ENCODE assay signal across 13 cellular contexts in genomic region chr1:179230721-179231120, GRCh38. TPM values are rescaled to one million over a fixed set of nuclear protein-coding genes. Genes with fewer than 3 reads are reported as not detected.
DNase-seq lines count a peak whose midpoint lies in the region; ATAC-seq and TF ChIP-seq lines count a peak whose summit lies in the region.
"Had no signal": no experiment of that assay in that cellular context is flagged by ENCODE, and none has a peak within 500 bp of the region (broad histone marks: within the 10 kb centered on the region; RNA-seq: fewer than 3 reads in every experiment).

No MANE protein-coding gene starts in this region.

- H3K9ac ChIP-seq in neural progenitor cell: no peak overlapping the region

- peaks cover 17% of the 10 kb centered on the region for H3K4me1 Mint-ChIP-seq in neural progenitor cell

- no peaks in the 10 kb centered on the region for H3K36me3 ChIP-seq in neural progenitor cell

- H3K27ac Mint-ChIP-seq in neural progenitor cell: no peak overlapping the region

- H3K4me3 ChIP-seq in neural progenitor cell: no peak overlapping the region

- H3K27me3 Mint-ChIP-seq in neural progenitor cell (ENCODE audit: insufficient read depth, low read depth): no peaks in the 10 kb centered on the region

- H3K4me2 ChIP-seq in neural progenitor cell: no peak overlapping the region

- no peak overlapping the region for H2AFZ ChIP-seq in neural progenitor cell (replicated peaks)

- DNase-seq in DMS 273 (lab: John Stamatoyannopoulos, UW; ENCODE audit: unreplicated experiment): peak; percentile 25
- no peak for DNase-seq in DMS 273 treated with DMSO at 0.1 percent for 48 hours (lab: John Stamatoyannopoulos, UW)
- DNase-seq in NCI-H526 treated with DMSO at 0.1 percent for 48 hours (lab: John Stamatoyannopoulos, UW): peak; percentile 92
- DNase-seq in cerebellar cortex (ENCODE audit: low spot score): peak; percentile 19
- no peak for DNase-seq in neural progenitor cell (ENCODE audit: low spot score)
- DNase-seq in mesenteric fat pad (ENCODE audit: low spot score): no peak
- DNase-seq in glomerular visceral epithelial cell (ENCODE audit: extremely low spot score): no peak
- DNase-seq: 8988T; activated naive CD8-positive, alpha-beta T cell treated with anti-CD3 and anti-CD28 coated beads, Interleukin-2, amount 10 ng/mL, durations not matched to agents 7 days and 5 days; effector memory CD4-positive, alpha-beta T cell; NCI-H1694; stimulated activated CD4-positive, alpha-beta T cell treated with anti-CD3 and anti-CD28 coated beads, Interleukin-15, amount 100 ng/mL, for 24 hours had no signal

- H3K27me3 ChIP-seq in neural progenitor cell: peaks cover 12% of the 10 kb centered on the region

- H3K9me3 ChIP-seq in neural progenitor cell (ENCODE audit: low read depth): no peaks in the 10 kb centered on the region

- peak overlapping the region; percentile 93 for H3K4me3 Mint-ChIP-seq in neural progenitor cell

- no peaks in the 10 kb centered on the region for H3K4me1 ChIP-seq in neural progenitor cell

- ATAC-seq in GM21515 (IDR thresholded peaks at IDR 0.05; ENCODE audit: unreplicated experiment): no peak

- peaks cover 24% of the 10 kb centered on the region for H4K20me1 ChIP-seq in neural progenitor cell (ENCODE audit: low read depth)

- H3K79me2 ChIP-seq in neural progenitor cell (ENCODE audit: low read depth): peaks cover 31% of the 10 kb centered on the region

- peaks cover 11% of the 10 kb centered on the region for H3K36me3 Mint-ChIP-seq in neural progenitor cell
- H3K36me3 Mint-ChIP-seq: activated naive CD8-positive, alpha-beta T cell treated with anti-CD3 and anti-CD28 coated beads, Interleukin-2, amount 10 ng/mL, durations not matched to agents 7 days and 5 days had no signal

- no peak for TF ChIP-seq CTCF in neural progenitor cell (IDR thresholded peaks at IDR 0.05)

- no peaks in the 10 kb centered on the region for H3K9me3 Mint-ChIP-seq in neural progenitor cell
- H3K9me3 Mint-ChIP-seq: activated naive CD8-positive, alpha-beta T cell treated with anti-CD3 and anti-CD28 coated beads, Interleukin-2, amount 10 ng/mL, durations not matched to agents 7 days and 5 days had no signal

- peaks cover 12% of the 10 kb centered on the region for H3F3A ChIP-seq in neural progenitor cell (ENCODE audit: low read depth)

- H3K27ac ChIP-seq in neural progenitor cell: no peak overlapping the region

RNA-seq across cellular contexts. Expression of gene ABL2, which starts 1.2 kb away (rescaled TPM):
- total RNA-seq in neural progenitor cell (ENCODE audit: low replicate concordance): 17.9 and 20.1 TPM in 2 replicates
- 66.7 TPM for total RNA-seq in mesenteric fat pad

Comparison
In these comparisons a context has a peak if more than half of its experiments do, and no peak if none do; other contexts are left out.
1. DNase-seq: peak in DMS 273 (single experiment), NCI-H526 treated with DMSO at 0.1 percent for 48 hours (single experiment) and cerebellar cortex (single experiment); none in DMS 273 treated with DMSO at 0.1 percent for 48 hours (single experiment), neural progenitor cell (single experiment), mesenteric fat pad (single experiment) and glomerular visceral epithelial cell (single experiment).